Comparison of ENCODE assay signal across 22 cellular contexts in the genomic region with DNA sequence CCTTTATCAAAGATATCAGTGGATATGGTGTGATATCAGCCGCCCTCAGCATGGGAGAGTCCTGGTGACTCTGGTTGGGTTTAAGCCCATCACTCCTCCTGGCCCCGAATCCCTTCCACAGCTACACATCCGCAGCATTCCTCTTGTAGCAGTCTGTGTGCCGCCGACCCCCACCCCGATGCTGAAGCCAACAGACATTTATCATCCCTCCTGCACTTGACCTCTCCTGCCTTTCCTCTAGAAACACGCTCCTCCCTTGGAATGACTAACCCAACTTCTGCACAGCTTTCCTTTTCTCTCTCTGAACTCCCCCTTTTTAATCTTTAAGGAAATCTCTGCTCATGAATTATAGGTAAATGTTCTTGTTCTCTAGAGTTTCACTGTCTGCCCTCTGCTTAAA.
DNase-seq lines count a peak whose midpoint lies in the region; ATAC-seq and TF ChIP-seq lines count a peak whose summit lies in the region.
"Had no signal": no experiment of that assay in that cellular context is flagged by ENCODE, and none has a peak within 500 bp of the region (broad histone marks: within the 10 kb centered on the region; RNA-seq: fewer than 3 reads in every experiment).

No MANE protein-coding gene starts in this region.

- H3K36me3 ChIP-seq in GM23248 (ENCODE audit: low read depth) = no peaks in the 10 kb centered on the region
- H3K36me3 ChIP-seq: heart right ventricle, thyroid gland had no signal

- peaks cover 5% of the 10 kb centered on the region for H3K4me1 Mint-ChIP-seq in brain

- H3K27ac Mint-ChIP-seq in brain = peak overlapping the region in 3 of 5 experiments; percentile 4 to 86 (median 4)
- H3K27ac Mint-ChIP-seq: T-helper 1 cell treated with Interleukin-12 subunit alpha and Interleukin-12 subunit beta and Interleukin-4 antibody, amounts not matched to agents 30 μg/mL and 1 μg/mL, for 36 hours had no signal

- no peaks in the 10 kb centered on the region for H3F3A ChIP-seq in GM23248 (ENCODE audit: insufficient read depth)

- H3K9ac ChIP-seq in GM23248 = no peak overlapping the region

- ATAC-seq in HG03280 (IDR thresholded peaks at IDR 0.05; ENCODE audit: unreplicated experiment) = no peak
- ATAC-seq: activated naive CD8-positive, alpha-beta T cell treated with anti-CD3 and anti-CD28 coated beads, Interleukin-2, amount 50 U/mL, for 24 hours; heart right ventricle had no signal

- no peaks in the 10 kb centered on the region for H3K9me2 ChIP-seq in GM23248 (ENCODE audit: insufficient read depth)

- H3K4me1 ChIP-seq in GM23248 (ENCODE audit: insufficient read depth) = no peaks in the 10 kb centered on the region
- H3K4me1 ChIP-seq: thyroid gland had no signal

- WGBS in GM23248 (ENCODE audit: low coverage in 1 of 2, low lambda C conversion rate in 2 of 2, missing lambda C conversion rate in 2 of 2), 2 experiments = 52 to 57% methylated on average over 7 of the region's 7 CpGs

- H4K20me1 ChIP-seq in GM23248 (ENCODE audit: insufficient read depth) = no peaks in the 10 kb centered on the region

- H3K36me3 Mint-ChIP-seq in brain = peaks cover 4% of the 10 kb centered on the region

- in situ Hi-C loops in GM23248 (cut with MboI) = no loop called here

- H3K4me3 Mint-ChIP-seq in brain = no peak overlapping the region
- H3K4me3 Mint-ChIP-seq: activated CD4-positive, alpha-beta T cell treated with anti-CD3 and anti-CD28 coated beads, Interleukin-2, amount 10 ng/mL, durations not matched to agents 24 days and 14 days; activated naive CD8-positive, alpha-beta T cell treated with anti-CD3 and anti-CD28 coated beads, Interleukin-2, amount 50 U/mL, for 24 hours; CD14-positive monocyte; T-helper 1 cell treated with Interleukin-12 subunit alpha and Interleukin-12 subunit beta and Interleukin-4 antibody, amounts not matched to agents 30 μg/mL and 1 μg/mL, for 36 hours had no signal

- TF ChIP-seq CTCF in brain (conservative IDR thresholded peaks at IDR 0.05) = no peak

- H3K9me3 ChIP-seq in GM23248 (ENCODE audit: low read depth) = no peaks in the 10 kb centered on the region
- H3K9me3 ChIP-seq: thyroid gland had no signal

- DNase-seq in GM23248 (peak; percentile 15), M059J (ENCODE audit: low read depth) (peak; percentile 44), kidney tubule cell (ENCODE audit: low spot score) (peak; percentile 17), SW480 (ENCODE audit: low spot score) (no peak), activated gamma-delta T cell (lab: John Stamatoyannopoulos, UW) (no peak)
- no peak for DNase-seq in stimulated activated CD4-positive, alpha-beta T cell treated with anti-CD3 and anti-CD28 coated beads, Interleukin-1b, Interleukin-23, amount 100 ng/mL, for 48 hours
- DNase-seq: activated CD4-positive, alpha-beta T cell treated with anti-CD3 and anti-CD28 coated beads, Interleukin-2, amount 10 ng/mL, durations not matched to agents 24 days and 14 days; activated naive CD8-positive, alpha-beta T cell treated with anti-CD3 and anti-CD28 coated beads, Interleukin-2, amount 50 U/mL, for 24 hours; cortex of kidney; heart right ventricle; Kasumi-1; NCI-H1048; NCI-H1930; NCI-H345; SHP77 treated with DMSO at 0.1 percent for 48 hours; stimulated activated naive CD4-positive, alpha-beta T cell treated with Interleukin-2 at 50 U/mL for 16 hours; thyroid gland had no signal

- H3K27me3 Mint-ChIP-seq in brain = peaks cover 5% of the 10 kb centered on the region
- H3K27me3 Mint-ChIP-seq: activated CD4-positive, alpha-beta T cell treated with anti-CD3 and anti-CD28 coated beads, Interleukin-2, amount 10 ng/mL, durations not matched to agents 24 days and 14 days; activated naive CD8-positive, alpha-beta T cell treated with anti-CD3 and anti-CD28 coated beads, Interleukin-2, amount 50 U/mL, for 24 hours had no signal

- no peaks in the 10 kb centered on the region for H3K79me2 ChIP-seq in GM23248 (ENCODE audit: insufficient read depth)

- peaks cover 5 to 21% (median 12%) of the 10 kb centered on the region in 5 experiments for H3K9me3 Mint-ChIP-seq in brain

- H3K27me3 ChIP-seq in GM23248 (replicated peaks; ENCODE audit: insufficient read depth) = no peaks in the 10 kb centered on the region
- H3K27me3 ChIP-seq: heart right ventricle, thyroid gland had no signal

- no peak overlapping the region for H3K4me3 ChIP-seq in GM23248
- H3K4me3 ChIP-seq: heart right ventricle, skin epidermis, thyroid gland had no signal

- H3K27ac ChIP-seq in GM23248 = no peak overlapping the region
- H3K27ac ChIP-seq: heart right ventricle, skin epidermis, thyroid gland had no signal

- no peak overlapping the region for H3K4me2 ChIP-seq in GM23248 (ENCODE audit: unreplicated experiment)

- H2AFZ ChIP-seq in GM23248 = no peak overlapping the region

Comparison
In these comparisons a context has a peak if more than half of its experiments do, and no peak if none do; other contexts are left out.
1. DNase-seq: peak in GM23248 (single experiment), M059J (single experiment) and kidney tubule cell (single experiment); none in SW480 (single experiment), activated gamma-delta T cell (single experiment) and stimulated activated CD4-positive, alpha-beta T cell treated with anti-CD3 and anti-CD28 coated beads, Interleukin-1b, Interleukin-23, amount 100 ng/mL, for 48 hours (single experiment).